Comparison of ENCODE assay signal across 21 cellular contexts in genomic region chr4:120155287-120155686, GRCh38.
"Had no signal": no experiment of that assay in that cellular context is flagged by ENCODE, and none has a peak within 500 bp of the region (broad histone marks: within the 10 kb centered on the region; RNA-seq: fewer than 3 reads in every experiment).

No MANE protein-coding gene starts in this region.

- H3K27me3 ChIP-seq: heart left ventricle, ovary, right atrium auricular region, upper lobe of left lung had no signal

- H3K27me3 Mint-ChIP-seq: activated naive CD8-positive, alpha-beta T cell treated with anti-CD3 and anti-CD28 coated beads for 36 hours; memory B cell had no signal

- H3K4me1 Mint-ChIP-seq: activated naive CD8-positive, alpha-beta T cell treated with anti-CD3 and anti-CD28 coated beads for 36 hours; memory B cell had no signal

- ATAC-seq: activated T-cell treated with anti-CD3 and anti-CD28 coated beads, Interleukin-2, amount 50 U/mL, for 4 hours; heart left ventricle; left colon; natural killer cell treated with Interleukin-12 subunit alpha and Interleukin-12 subunit beta and Interleukin-15 and Interleukin-18, amount 100 ng/mL, for 72 hours; stimulated activated naive CD8-positive, alpha-beta T cell treated with anti-CD3 and anti-CD28 coated beads, Interleukin-15, Interleukin-2, amounts not matched to agents 100 U/mL and 50 U/mL, for 24 hours had no signal

- H3K9me3 ChIP-seq: heart left ventricle, ovary, prostate gland, right atrium auricular region, upper lobe of left lung had no signal

- H3K4me3 Mint-ChIP-seq: activated naive CD8-positive, alpha-beta T cell treated with anti-CD3 and anti-CD28 coated beads for 36 hours; activated T-cell treated with anti-CD3 and anti-CD28 coated beads, Interleukin-2, amount 50 U/mL, for 4 hours; dendritic cell treated with granulocyte-macrophage colony-stimulating factor and Interleukin-4, amounts not matched to agents 40 ng/mL and 50 ng/mL, for 4 days; memory B cell; natural killer cell treated with Interleukin-12 subunit alpha and Interleukin-12 subunit beta and Interleukin-15 and Interleukin-18, amount 100 ng/mL, for 72 hours had no signal

- H3K27ac ChIP-seq: heart left ventricle, ovary, prostate gland, right atrium auricular region, upper lobe of left lung had no signal

- H3K27ac Mint-ChIP-seq: activated naive CD8-positive, alpha-beta T cell treated with anti-CD3 and anti-CD28 coated beads for 36 hours; dendritic cell treated with granulocyte-macrophage colony-stimulating factor and Interleukin-4, amounts not matched to agents 40 ng/mL and 50 ng/mL, for 4 days; memory B cell; natural killer cell treated with Interleukin-12 subunit alpha and Interleukin-12 subunit beta and Interleukin-15 and Interleukin-18, amount 100 ng/mL, for 72 hours had no signal

- H3K4me1 ChIP-seq: heart left ventricle, prostate gland, right atrium auricular region, upper lobe of left lung had no signal

- H3K36me3 Mint-ChIP-seq: activated naive CD8-positive, alpha-beta T cell treated with anti-CD3 and anti-CD28 coated beads for 36 hours; memory B cell; natural killer cell treated with Interleukin-12 subunit alpha and Interleukin-12 subunit beta and Interleukin-15 and Interleukin-18, amount 100 ng/mL, for 72 hours had no signal

- DNase-seq: activated CD4-positive, alpha-beta T cell treated with anti-CD3 and anti-CD28 coated beads, Interleukin-2, amount 50 U/mL, for 4 hours; activated CD8-positive, alpha-beta memory T cell treated with anti-CD3 and anti-CD28 coated beads for 24 hours; activated CD8-positive, alpha-beta memory T cell treated with anti-CD3 and anti-CD28 coated beads, Interleukin-2, amount 50 U/mL, for 48 hours; activated naive CD4-positive, alpha-beta T cell treated with Interleukin-2 at 50 U/mL for 16 hours; activated naive CD8-positive, alpha-beta T cell treated with anti-CD3 and anti-CD28 coated beads for 36 hours; activated T-cell treated with anti-CD3 and anti-CD28 coated beads, Interleukin-2, amount 50 U/mL, for 4 hours; effector CD4-positive, alpha-beta T cell; erythroblast; heart left ventricle; left colon; ovary; stimulated activated CD4-positive, alpha-beta T cell treated with anti-CD3 and anti-CD28 coated beads, Interleukin-12 subunit alpha, Interleukin-12 subunit beta, amount 100 ng/mL, for 4 hours; stimulated activated CD4-positive, alpha-beta T cell treated with anti-CD3 and anti-CD28 coated beads, Interleukin-4, amount 100 ng/mL, for 4 hours; stimulated activated naive CD8-positive, alpha-beta T cell treated with anti-CD3 and anti-CD28 coated beads, Interleukin-15, Interleukin-2, amounts not matched to agents 100 U/mL and 50 U/mL, for 24 hours; T-helper 9 cell; upper lobe of left lung had no signal

- H3K4me3 ChIP-seq: heart left ventricle, ovary, prostate gland, right atrium auricular region, upper lobe of left lung had no signal

- H3K36me3 ChIP-seq: heart left ventricle, ovary, prostate gland, right atrium auricular region, upper lobe of left lung had no signal

- H3K9me3 Mint-ChIP-seq: activated naive CD8-positive, alpha-beta T cell treated with anti-CD3 and anti-CD28 coated beads for 36 hours; activated T-cell treated with anti-CD3 and anti-CD28 coated beads, Interleukin-2, amount 50 U/mL, for 4 hours; dendritic cell treated with granulocyte-macrophage colony-stimulating factor and Interleukin-4, amounts not matched to agents 40 ng/mL and 50 ng/mL, for 4 days; memory B cell; natural killer cell treated with Interleukin-12 subunit alpha and Interleukin-12 subunit beta and Interleukin-15 and Interleukin-18, amount 100 ng/mL, for 72 hours had no signal
